ENCODE assay signal across 10 cellular contexts in the genomic region with DNA sequence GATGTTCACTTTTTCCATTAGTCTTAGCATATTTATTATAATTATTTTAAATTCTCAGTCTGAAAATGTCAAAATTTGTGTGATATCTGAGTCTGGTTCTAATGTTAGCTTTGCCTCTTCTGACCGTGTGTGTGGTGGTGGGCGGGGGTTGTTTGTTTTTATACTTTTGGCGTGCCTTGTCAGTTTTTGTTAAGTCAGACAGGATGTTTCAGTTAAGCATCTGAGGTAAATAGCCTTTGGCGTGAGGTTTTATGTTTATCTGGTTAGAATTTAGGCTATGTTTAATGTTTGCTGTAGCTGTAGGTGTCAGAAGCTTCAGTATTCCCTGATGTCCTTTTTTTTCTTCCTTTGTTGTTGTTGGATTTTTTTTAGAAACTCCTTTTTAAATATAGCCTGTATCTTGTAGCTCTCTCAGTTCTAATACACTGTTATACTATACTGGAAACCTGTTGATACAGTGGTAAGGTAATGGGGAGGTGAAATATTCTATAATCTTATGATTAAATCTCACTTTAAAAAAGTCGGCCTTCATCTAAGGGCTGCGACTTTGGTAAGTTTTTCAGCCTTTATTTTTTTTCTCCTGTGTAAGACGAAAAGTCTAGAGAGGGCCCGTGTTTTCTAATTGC.
DNase-seq lines count a peak whose midpoint lies in the region; ATAC-seq and TF ChIP-seq lines count a peak whose summit lies in the region.
"Had no signal": no experiment of that assay in that cellular context is flagged by ENCODE, and none has a peak within 500 bp of the region (broad histone marks: within the 10 kb centered on the region; RNA-seq: fewer than 3 reads in every experiment).

No MANE protein-coding gene starts in this region.

- peaks cover 5% of the 10 kb centered on the region; the same call in 1 of the 2 replicates for H3K4me1 ChIP-seq in Panc1 (ENCODE audit: control insufficient read depth, insufficient read depth, low read length)
- H3K4me1 ChIP-seq in gastrocnemius medialis = no peaks in the 10 kb centered on the region

- peak overlapping the region; percentile 84 for H3K27ac Mint-ChIP-seq in activated T-cell treated with anti-CD3 and anti-CD28 coated beads, Interleukin-2, amount 50 U/mL, for 24 hours

- POLR2A ChIA-PET in Panc1 (lab: Charles Lee) = interaction anchor here (0.6 kb wide), 1 partner anchor 662 kb away, joined by 4 read pairs; no protein-coding TSS in a partner anchor

- no peak overlapping the region for H3K4me3 Mint-ChIP-seq in activated T-cell treated with anti-CD3 and anti-CD28 coated beads, Interleukin-2, amount 50 U/mL, for 24 hours

- ATAC-seq in Panc1 (no peak), gastrocnemius medialis (no peak), GM21717 (IDR thresholded peaks at IDR 0.05; ENCODE audit: unreplicated experiment) (no peak)

- intact Hi-C loops in Panc1 (cut with micrococcal nuclease; ENCODE audit: unreplicated experiment) = no loop called here
- intact Hi-C loops in gastrocnemius medialis (cut with DNase I; ENCODE audit: low total_unique reads) = no loop called here

- peaks cover 2% of the 10 kb centered on the region; the same call in 1 of the 2 replicates for H3K36me3 ChIP-seq in Panc1 (ENCODE audit: control insufficient read depth, insufficient read depth, low read length)
- peaks cover 0 to 17% of the 10 kb centered on the region in 2 donors for H3K36me3 ChIP-seq in gastrocnemius medialis
- H3K36me3 ChIP-seq in H7 (replicated peaks; ENCODE audit: control insufficient read depth, insufficient read depth, low read length) = no peaks in the 10 kb centered on the region; the same call in none of the 2 replicates

- no peaks in the 10 kb centered on the region for H3K9me3 Mint-ChIP-seq in activated T-cell treated with anti-CD3 and anti-CD28 coated beads, Interleukin-2, amount 50 U/mL, for 24 hours

- no peaks in the 10 kb centered on the region for H3K9me3 ChIP-seq in Panc1 (ENCODE audit: control insufficient read depth, insufficient read depth, low read depth, low read length)
- no peaks in the 10 kb centered on the region for H3K9me3 ChIP-seq in gastrocnemius medialis

- no peaks in the 10 kb centered on the region for H3K27me3 Mint-ChIP-seq in activated T-cell treated with anti-CD3 and anti-CD28 coated beads, Interleukin-2, amount 50 U/mL, for 24 hours

- TF ChIP-seq CTCF in Panc1 (IDR thresholded peaks at IDR 0.05) (no peak), gastrocnemius medialis (IDR thresholded peaks at IDR 0.05 in 4 of 5, conservative IDR thresholded peaks at IDR 0.05 in 1 of 5) (no peak), GM13977 (IDR thresholded peaks at IDR 0.05; ENCODE audit: extremely low read depth, insufficient read depth, missing control alignments) (no peak)

- H3K4me1 Mint-ChIP-seq in activated T-cell treated with anti-CD3 and anti-CD28 coated beads, Interleukin-2, amount 50 U/mL, for 24 hours (ENCODE audit: low read depth) = peaks cover 34% of the 10 kb centered on the region

- no peak for DNase-seq in activated T-cell treated with anti-CD3 and anti-CD28 coated beads, Interleukin-2, amount 50 U/mL, for 24 hours
- DNase-seq in activated T-cell treated with anti-CD3 and anti-CD28 coated beads for 4 hours (no peak), Panc1 (ENCODE audit: low read depth, low spot score) (no peak), dermis blood vessel endothelial cell (peak; percentile 32), gastrocnemius medialis (no peak), H7 (no peak), GM13977 (ENCODE audit: low spot score) (no peak)
- DNase-seq: NCI-H187 treated with DMSO at 0.1 percent for 48 hours; stimulated activated CD4-positive, alpha-beta T cell treated with anti-CD3 and anti-CD28 coated beads, Interleukin-2, amount 100 ng/mL, for 48 hours had no signal

- no peak for TF ChIP-seq POLR2A in gastrocnemius medialis (IDR thresholded peaks at IDR 0.05)

- peaks cover 92% of the 10 kb centered on the region for H3K36me3 Mint-ChIP-seq in activated T-cell treated with anti-CD3 and anti-CD28 coated beads, Interleukin-2, amount 50 U/mL, for 24 hours (ENCODE audit: low read depth)

- H3K4me3 ChIP-seq in Panc1 (ENCODE audit: low read depth in 2 of 2, low read length in 2 of 2) = no peak overlapping the region
- no peak overlapping the region for H3K4me3 ChIP-seq in gastrocnemius medialis
- H3K4me3 ChIP-seq in H7 (ENCODE audit: insufficient read depth, low read depth, low read length) = no peak overlapping the region

- H3K27me3 ChIP-seq in Panc1 (ENCODE audit: control insufficient read depth, insufficient read depth, low read length) = no peaks in the 10 kb centered on the region
- no peaks in the 10 kb centered on the region for H3K27me3 ChIP-seq in gastrocnemius medialis
- no peaks in the 10 kb centered on the region for H3K27me3 ChIP-seq in H7 (ENCODE audit: control insufficient read depth, insufficient read depth, low read length)

- in situ Hi-C loops in Panc1 (cut with HindIII; ENCODE audit: low pct_unique_long_range_greater_than_20kb, low sequenced_read_pairs) (no loop called here), gastrocnemius medialis (cut with MboI; ENCODE audit: low sequenced_read_pairs in 4 of 4) (no loop called here), GM13977 (cut with MboI; ENCODE audit: low pct_unique_long_range_greater_than_20kb, low sequenced_read_pairs, unreplicated experiment) (no loop called here)

- H3K27ac ChIP-seq in Panc1 (ENCODE audit: low read length) = no peak overlapping the region
- peak overlapping the region in 3 of 4 donors; percentile 1 to 18 (median 14) for H3K27ac ChIP-seq in gastrocnemius medialis

- CTCF ChIA-PET in Panc1 (lab: Charles Lee) = no interaction called here

- BruUV-seq in Panc1 (replicated peaks; lab: Mats Ljungman, UMichigan) = TSS peak; percentile 9
